In the genomic region with DNA sequence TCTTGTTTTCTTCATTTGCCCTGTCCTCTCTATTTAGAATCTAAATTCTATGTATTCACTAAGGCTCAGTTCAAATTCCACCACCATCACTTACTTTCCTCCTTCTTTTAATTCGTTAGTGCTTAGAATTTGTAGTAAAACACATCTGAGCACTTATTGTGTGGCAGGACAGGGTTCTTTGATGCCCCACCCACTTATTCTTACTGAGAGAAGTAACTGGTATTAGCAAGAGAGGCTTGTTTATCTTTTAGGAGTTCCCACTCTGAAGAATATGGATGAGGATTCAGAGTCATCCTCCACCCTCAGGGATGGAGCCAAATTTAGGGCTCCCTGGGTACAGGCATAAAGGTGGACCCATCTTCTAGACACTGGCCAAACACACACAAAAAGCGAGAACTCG, we compare ENCODE assay signal across 32 cellular contexts. TPM values are rescaled to one million over a fixed set of nuclear protein-coding genes. Genes with fewer than 3 reads are reported as not detected.
"Had no signal": no experiment of that assay in that cellular context is flagged by ENCODE, and none has a peak within 500 bp of the region (broad histone marks: within the 10 kb centered on the region; RNA-seq: fewer than 3 reads in every experiment).

No MANE protein-coding gene starts in this region.

- H3K4me1 Mint-ChIP-seq: endodermal cell; nephron; stimulated activated effector memory CD8-positive, alpha-beta T cell treated with anti-CD3 and anti-CD28 coated beads, Interleukin-12 subunit alpha, Interleukin-12 subunit beta, amount 100 ng/mL, for 72 hours; T-cell had no signal

- H3K4me3 ChIP-seq: adrenal gland, ascending aorta, esophagus muscularis mucosa, heart left ventricle, left lung, lower lobe of right lung, ovary, skin epidermis, upper lobe of left lung had no signal

- H3K27me3 ChIP-seq: adrenal gland, ascending aorta, brain microvascular endothelial cell, esophagus muscularis mucosa, foreskin keratinocyte, heart left ventricle, left lung, ovary, upper lobe of left lung had no signal

- H3K27ac Mint-ChIP-seq: activated naive CD4-positive, alpha-beta T cell treated with anti-CD3 and anti-CD28 coated beads, Interleukin-2, amount 50 U/mL, for 72 hours; activated T-cell treated with anti-CD3 and anti-CD28 coated beads, Interleukin-2, amount 50 U/mL, for 72 hours; dendritic cell treated with granulocyte-macrophage colony-stimulating factor and Interleukin-4, amounts not matched to agents 40 ng/mL and 50 ng/mL, for 4 days; endodermal cell; nephron; progenitor cell of endocrine pancreas; stimulated activated effector memory CD8-positive, alpha-beta T cell treated with anti-CD3 and anti-CD28 coated beads, Interleukin-12 subunit alpha, Interleukin-12 subunit beta, amount 100 ng/mL, for 72 hours; stimulated activated naive CD8-positive, alpha-beta T cell treated with anti-CD3 and anti-CD28 coated beads, Interleukin-15, Interleukin-2, amounts not matched to agents 100 ng/mL and 50 ng/mL, for 24 hours; T-cell; T-helper 2 cell treated with Interferon-gamma antibody and Interleukin-4, amounts not matched to agents 5 μg/mL and 100 μg/mL, for 36 hours had no signal

- H3K27me3 Mint-ChIP-seq: progenitor cell of endocrine pancreas; stimulated activated naive CD8-positive, alpha-beta T cell treated with anti-CD3 and anti-CD28 coated beads, Interleukin-15, Interleukin-2, amounts not matched to agents 100 ng/mL and 50 ng/mL, for 24 hours had no signal

- H3K4me3 Mint-ChIP-seq: activated T-cell treated with anti-CD3 and anti-CD28 coated beads, Interleukin-2, amount 50 U/mL, for 72 hours; dendritic cell treated with granulocyte-macrophage colony-stimulating factor and Interleukin-4, amounts not matched to agents 40 ng/mL and 50 ng/mL, for 4 days; endodermal cell; nephron; stimulated activated effector memory CD8-positive, alpha-beta T cell treated with anti-CD3 and anti-CD28 coated beads, Interleukin-12 subunit alpha, Interleukin-12 subunit beta, amount 100 ng/mL, for 72 hours; stimulated activated naive CD8-positive, alpha-beta T cell treated with anti-CD3 and anti-CD28 coated beads, Interleukin-15, Interleukin-2, amounts not matched to agents 100 ng/mL and 50 ng/mL, for 24 hours; T-cell; T-helper 2 cell treated with Interferon-gamma antibody and Interleukin-4, amounts not matched to agents 5 μg/mL and 100 μg/mL, for 36 hours had no signal

- H3K9me3 Mint-ChIP-seq: activated naive CD4-positive, alpha-beta T cell treated with anti-CD3 and anti-CD28 coated beads, Interleukin-2, amount 50 U/mL, for 72 hours; activated T-cell treated with anti-CD3 and anti-CD28 coated beads, Interleukin-2, amount 50 U/mL, for 72 hours; dendritic cell treated with granulocyte-macrophage colony-stimulating factor and Interleukin-4, amounts not matched to agents 40 ng/mL and 50 ng/mL, for 4 days; nephron; stimulated activated effector memory CD8-positive, alpha-beta T cell treated with anti-CD3 and anti-CD28 coated beads, Interleukin-12 subunit alpha, Interleukin-12 subunit beta, amount 100 ng/mL, for 72 hours; stimulated activated naive CD8-positive, alpha-beta T cell treated with anti-CD3 and anti-CD28 coated beads, Interleukin-15, Interleukin-2, amounts not matched to agents 100 ng/mL and 50 ng/mL, for 24 hours; T-cell; T-helper 2 cell treated with Interferon-gamma antibody and Interleukin-4, amounts not matched to agents 5 μg/mL and 100 μg/mL, for 36 hours had no signal

- H3K27ac ChIP-seq: adrenal gland, ascending aorta, brain microvascular endothelial cell, esophagus muscularis mucosa, foreskin keratinocyte, heart left ventricle, left lung, lower lobe of right lung, ovary, skin epidermis, upper lobe of left lung had no signal

- H3K36me3 Mint-ChIP-seq: activated naive CD4-positive, alpha-beta T cell treated with anti-CD3 and anti-CD28 coated beads, Interleukin-2, amount 50 U/mL, for 72 hours; stimulated activated effector memory CD8-positive, alpha-beta T cell treated with anti-CD3 and anti-CD28 coated beads, Interleukin-12 subunit alpha, Interleukin-12 subunit beta, amount 100 ng/mL, for 72 hours had no signal

- ATAC-seq: activated naive CD4-positive, alpha-beta T cell treated with anti-CD3 and anti-CD28 coated beads, Interleukin-2, amount 50 U/mL, for 72 hours; activated T-cell treated with anti-CD3 and anti-CD28 coated beads, Interleukin-2, amount 50 U/mL, for 72 hours; foreskin keratinocyte; heart left ventricle; left lung; lower lobe of right lung; sciatic nerve; stimulated activated effector memory CD8-positive, alpha-beta T cell treated with anti-CD3 and anti-CD28 coated beads, Interleukin-12 subunit alpha, Interleukin-12 subunit beta, amount 100 ng/mL, for 72 hours; T-cell had no signal

- H3K4me1 ChIP-seq: adrenal gland, ascending aorta, esophagus muscularis mucosa, foreskin keratinocyte, heart left ventricle, left lung, lower lobe of right lung, upper lobe of left lung had no signal

- H3K9me3 ChIP-seq: adrenal gland, ascending aorta, esophagus muscularis mucosa, heart left ventricle, left lung, lower lobe of right lung, ovary, upper lobe of left lung had no signal

- H3K36me3 ChIP-seq: adrenal gland, ascending aorta, brain microvascular endothelial cell, esophagus muscularis mucosa, heart left ventricle, left lung, lower lobe of right lung, ovary, upper lobe of left lung had no signal

- DNase-seq: activated CD4-positive, alpha-beta T cell treated with anti-CD3 and anti-CD28 coated beads for 4 hours; activated CD4-positive, alpha-beta T cell treated with anti-CD3 and anti-CD28 coated beads, Interleukin-2, amount 50 U/mL, for 4 hours; activated naive CD4-positive, alpha-beta T cell; activated T-cell treated with anti-CD3 and anti-CD28 coated beads for 4 hours; activated T-cell treated with anti-CD3 and anti-CD28 coated beads, Interleukin-2, amount 50 U/mL, for 72 hours; adrenal gland; brain microvascular endothelial cell; endodermal cell; foreskin keratinocyte; heart left ventricle; left lung; lower lobe of right lung; mesenchymal stem cell; ovary; stimulated activated CD4-positive, alpha-beta T cell treated with anti-CD3 and anti-CD28 coated beads, Interleukin-12 subunit alpha, Interleukin-12 subunit beta, amount 100 ng/mL, for 4 hours; stimulated activated CD4-positive, alpha-beta T cell treated with anti-CD3 and anti-CD28 coated beads, Interleukin-4, amount 100 ng/mL, for 24 hours; substantia nigra; T-cell; upper lobe of left lung had no signal

RNA-seq across cellular contexts. Expression of a gene that starts 53.3 kb away (rescaled TPM):
- total RNA-seq: ascending aorta, cardiac septum, chondrocyte had no signal
